Comparison of ENCODE assay signal across 8 cellular contexts in genomic region chr1:226626577-226626956, GRCh38.
DNase-seq lines count a peak whose midpoint lies in the region; ATAC-seq and TF ChIP-seq lines count a peak whose summit lies in the region.

No MANE protein-coding gene starts in this region.

- H3K27me3 Mint-ChIP-seq in type B pancreatic cell = peaks cover 3% of the 10 kb centered on the region

- H3K27me3 ChIP-seq in SK-N-SH (ENCODE audit: insufficient read depth) = no peaks in the 10 kb centered on the region

- peak; percentile 69 for TF ChIP-seq RAD21 in SK-N-SH (IDR thresholded peaks at IDR 0.05; ENCODE audit: low read length)

- DNase-seq in AML-193 (lab: John Stamatoyannopoulos, UW) (peak; percentile 62 to 71), SK-N-SH (peak; percentile 80), germinal center (ENCODE audit: low spot score) (peak; percentile 77), posterior cingulate gyrus (peak; percentile 49 to 96 (median 80)), type B pancreatic cell (ENCODE audit: extremely low spot score, unreplicated experiment) (peak; percentile 83)
- DNase-seq in activated naive CD4-positive, alpha-beta T cell (lab: John Stamatoyannopoulos, UW) = peak; percentile 56 to 66 (median 58)

- H3K4me2 ChIP-seq in SK-N-SH = no peak overlapping the region

- H3K4me3 Mint-ChIP-seq in type B pancreatic cell = no peak overlapping the region

- intact Hi-C loops in posterior cingulate gyrus (cut with DNase I) = loop anchor here (2.0 kb wide), 1 partner anchor 202 kb away; no protein-coding TSS in a partner anchor

- H3K4me1 ChIP-seq in SK-N-SH (ENCODE audit: control insufficient read depth in 1 of 2, insufficient read depth in 2 of 2, low read depth in 1 of 2, low read length in 1 of 2) = no peaks in the 10 kb centered on the region; a peak in 1 of 4 replicates

- H4K20me1 ChIP-seq in SK-N-SH (ENCODE audit: insufficient read depth) = no peaks in the 10 kb centered on the region

- no peak overlapping the region for H2AFZ ChIP-seq in SK-N-SH (ENCODE audit: low read depth)

- CTCF ChIA-PET in SK-N-SH (lab: Yijun Ruan, JAX) = interaction anchor here (0.6 to 3.5 kb wide), 57 partner anchors 9 to 821 kb away, joined by 3 to 20 read pairs (median 4); partner anchors contain the start of genes PARP1 and STUM

- POLR2A ChIA-PET in SK-N-SH (lab: Yijun Ruan, JAX) = no interaction called here

- no peaks in the 10 kb centered on the region for H3K36me3 Mint-ChIP-seq in type B pancreatic cell

- TF ChIP-seq CTCF in SK-N-SH (IDR thresholded peaks at IDR 0.05) (peak; percentile 93), type B pancreatic cell (conservative IDR thresholded peaks at IDR 0.05) (peak; percentile 99)

- ATAC-seq in GM18909 (IDR thresholded peaks at IDR 0.05; ENCODE audit: poor library complexity, unreplicated experiment) (peak; percentile 68), HG03439 (IDR thresholded peaks at IDR 0.05; ENCODE audit: unreplicated experiment) (peak; percentile 81)

- H3K9me3 ChIP-seq in SK-N-SH = no peaks in the 10 kb centered on the region; the same call in 1 of the 2 replicates

- no peaks in the 10 kb centered on the region for H3K9me3 Mint-ChIP-seq in type B pancreatic cell

- H3K27ac Mint-ChIP-seq in type B pancreatic cell = no peak overlapping the region

- no peak for TF ChIP-seq EP300 in SK-N-SH (IDR thresholded peaks at IDR 0.05; ENCODE audit: borderline replicate concordance in 1 of 2, low read depth in 1 of 2, low read length in 1 of 2)

- no peaks in the 10 kb centered on the region for H3K79me2 ChIP-seq in SK-N-SH (ENCODE audit: insufficient read depth)

- no peak overlapping the region for H3K27ac ChIP-seq in SK-N-SH (ENCODE audit: low read depth in 2 of 2, low read length in 1 of 2)

- no peak overlapping the region for H3K9ac ChIP-seq in SK-N-SH

- 11% methylated on average over 10 of the region's 11 CpGs for WGBS in SK-N-SH (ENCODE audit: low lambda C conversion rate)

- H3K9me2 ChIP-seq in SK-N-SH = no peaks in the 10 kb centered on the region

- H3K36me3 ChIP-seq in SK-N-SH (replicated peaks in 1 of 2; ENCODE audit: control insufficient read depth in 1 of 2, insufficient read depth in 2 of 2, low read length in 1 of 2) = no peaks in the 10 kb centered on the region

- H3K4me1 Mint-ChIP-seq in type B pancreatic cell (ENCODE audit: unreplicated experiment) = peaks cover 18% of the 10 kb centered on the region

- no peak overlapping the region; a peak in 1 of 4 replicates for H3K4me3 ChIP-seq in SK-N-SH (ENCODE audit: low read depth in 2 of 2, low read length in 1 of 2)

- no peaks in the 10 kb centered on the region for H3F3A ChIP-seq in SK-N-SH (replicated peaks; ENCODE audit: insufficient read depth)

TF ChIP-seq in SK-N-SH, 30 proteins besides CTCF, POLR2A, EP300 and RAD21:
- no peak for TF ChIP-seq YY1 (IDR thresholded peaks at IDR 0.05; ENCODE audit: low read depth)
- TF ChIP-seq TEAD4 (IDR thresholded peaks at IDR 0.05; ENCODE audit: borderline replicate concordance, insufficient read depth) = no peak
- no peak for TF ChIP-seq RXRA (IDR thresholded peaks at IDR 0.05; ENCODE audit: borderline replicate concordance, low read depth)
- TF ChIP-seq MXI1 (IDR thresholded peaks at IDR 0.05; ENCODE audit: low read depth, low read length) = peak; percentile 69
- TF ChIP-seq EZH2phosphoT487 (IDR thresholded peaks at IDR 0.05; ENCODE audit: borderline replicate concordance, low read depth) = no peak
- no peak for TF ChIP-seq POLR2AphosphoS5 (IDR thresholded peaks at IDR 0.05; ENCODE audit: low read depth, low read length)
- TF ChIP-seq FOSL2 (IDR thresholded peaks at IDR 0.05; ENCODE audit: borderline replicate concordance, low read depth) = no peak
- no peak for TF ChIP-seq REST (IDR thresholded peaks at IDR 0.05; ENCODE audit: low read depth, low read length)
- no peak for TF ChIP-seq SIN3A (IDR thresholded peaks at IDR 0.05; ENCODE audit: borderline replicate concordance, low read depth, low read length)
- peak; percentile 20; the same call in 1 of the 2 replicates for TF ChIP-seq TCF12 (IDR thresholded peaks at IDR 0.05)
- TF ChIP-seq USF1 (IDR thresholded peaks at IDR 0.05; ENCODE audit: borderline replicate concordance, low read depth) = peak; percentile 42; the same call in 1 of the 2 replicates
- TF ChIP-seq NRF1 (IDR thresholded peaks at IDR 0.05; ENCODE audit: low read depth, low read length) = no peak
- no peak for TF ChIP-seq RFX5 (IDR thresholded peaks at IDR 0.05; ENCODE audit: low read length)
- no peak for TF ChIP-seq JUND (IDR thresholded peaks at IDR 0.05)
- TF ChIP-seq CHD2 (IDR thresholded peaks at IDR 0.05; ENCODE audit: low read length, partially characterized antibody) = no peak
- TF ChIP-seq ZBTB33 (IDR thresholded peaks at IDR 0.05; ENCODE audit: borderline replicate concordance, low read depth) = no peak
- no peak for TF ChIP-seq TAF1 (IDR thresholded peaks at IDR 0.05; ENCODE audit: borderline replicate concordance, low read depth, low read length)
- TF ChIP-seq FOXJ3 (CRISPR knock-in tag; IDR thresholded peaks at IDR 0.05) = no peak
- peak; percentile 69 for TF ChIP-seq SMC3 (IDR thresholded peaks at IDR 0.05; ENCODE audit: low read depth, low read length)
- peak; percentile 95 for TF ChIP-seq MAX (IDR thresholded peaks at IDR 0.05; ENCODE audit: low read depth)
- TF ChIP-seq GATA2 (CRISPR knock-in tag; IDR thresholded peaks at IDR 0.05) = no peak
- TF ChIP-seq GABPA (IDR thresholded peaks at IDR 0.05; ENCODE audit: low read depth) = no peak
- no peak for TF ChIP-seq NFIC (IDR thresholded peaks at IDR 0.05; ENCODE audit: borderline replicate concordance)
